ENCODE assay signal across 32 cellular contexts in genomic region chr12:102022286-102022685, GRCh38.
"Had no signal": no experiment of that assay in that cellular context is flagged by ENCODE, and none has a peak within 500 bp of the region (broad histone marks: within the 10 kb centered on the region; RNA-seq: fewer than 3 reads in every experiment).

No MANE protein-coding gene starts in this region.

- FAIRE-seq: K562, TTC549 had no signal

- H3K27ac ChIP-seq: ascending aorta, cardiac muscle cell, SJSA1 had no signal

- H3K9me3 ChIP-seq: ascending aorta, SJSA1, SK-N-SH had no signal

- H3K36me3 ChIP-seq: cardiac muscle cell had no signal

- H3K4me2 ChIP-seq: SK-N-SH had no signal

- H3K4me1 ChIP-seq: ascending aorta, SJSA1 had no signal

- ATAC-seq: activated CD8-positive, alpha-beta T cell treated with anti-CD3 and anti-CD28 coated beads for 36 hours; activated T-cell treated with anti-CD3 and anti-CD28 coated beads, Interleukin-2, amount 50 U/mL, for 72 hours; activated T-helper 17 cell treated with anti-CD3 and anti-CD28 coated beads, Interleukin-2, amount 50 U/mL, for 72 hours; K562 had no signal

- H3K4me3 ChIP-seq: ascending aorta, cardiac muscle cell, K562, SJSA1 had no signal

- H3K9ac ChIP-seq: SK-N-SH had no signal

- H3K27me3 ChIP-seq: ascending aorta, cardiac muscle cell, SJSA1 had no signal

- DNase-seq: activated CD4-positive, alpha-beta T cell treated with anti-CD3 and anti-CD28 coated beads, Interleukin-2, amount 10 ng/mL, durations not matched to agents 24 days and 14 days; activated CD4-positive, alpha-beta T cell treated with anti-CD3 and anti-CD28 coated beads, Interleukin-2, amount 50 U/mL, for 4 hours; activated CD8-positive, alpha-beta T cell treated with anti-CD3 and anti-CD28 coated beads for 36 hours; activated effector memory CD4-positive, alpha-beta T cell treated with anti-CD3 and anti-CD28 coated beads, Interleukin-2, amount 50 U/mL, for 16 hours; activated naive CD4-positive, alpha-beta T cell; activated naive CD4-positive, alpha-beta T cell treated with anti-CD3 and anti-CD28 coated beads, Interleukin-2, amount 50 U/mL, for 16 hours; activated naive CD8-positive, alpha-beta T cell treated with anti-CD3 and anti-CD28 coated beads for 36 hours; activated T-cell treated with anti-CD3 and anti-CD28 coated beads, Interleukin-2, amount 50 U/mL, for 1 hour; activated T-cell treated with anti-CD3 and anti-CD28 coated beads, Interleukin-2, amount 50 U/mL, for 72 hours; amniotic stem cell; NCI-H1092 treated with DMSO at 0.1 percent for 48 hours; NCI-H1417; NCI-H146; NCI-H187; NCI-H2029 treated with DMSO at 0.1 percent for 48 hours; NCI-H2107; NCI-H2171; NCI-H510A; NCI-H526; NCI-H748 treated with DMSO at 0.1 percent for 48 hours; Right ventricle myocardium superior; SK-N-SH; SW 1271; T-helper 1 cell; T-helper 2 cell; T-helper 9 cell had no signal
